In the genomic region with DNA sequence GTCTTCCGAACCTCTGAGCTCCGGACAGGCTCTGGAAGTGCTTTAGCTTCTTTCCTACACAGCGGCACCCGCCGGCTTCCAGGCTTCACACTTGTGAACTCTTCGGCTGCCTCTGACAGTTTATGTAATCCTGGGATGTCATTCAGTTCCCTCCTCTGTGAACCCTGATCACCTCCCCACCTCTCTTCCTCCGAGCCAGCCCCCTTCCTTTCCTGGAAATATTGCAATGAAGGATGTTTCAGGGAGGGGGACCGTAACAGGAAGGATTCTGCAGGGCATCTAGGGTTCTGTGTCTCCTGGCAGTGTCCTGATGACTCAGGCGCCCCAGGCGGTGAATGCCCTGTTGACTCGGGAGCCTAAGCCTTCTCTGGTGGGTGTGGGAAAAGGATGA, we compare ENCODE assay signal across 9 cellular contexts. TPM values are rescaled to one million over a fixed set of nuclear protein-coding genes. Genes with fewer than 3 reads are reported as not detected.
A peak's percentile ranks its signal among the peaks of the same experiment; 100 is the strongest.
DNase-seq lines count a peak whose midpoint lies in the region; ATAC-seq and TF ChIP-seq lines count a peak whose summit lies in the region.
"Had no signal": no experiment of that assay in that cellular context is flagged by ENCODE, and none has a peak within 500 bp of the region (broad histone marks: within the 10 kb centered on the region; RNA-seq: fewer than 3 reads in every experiment).

Gene CD14 (minus strand): TSS at position 95 of the 391 bp plus-strand sequence. CDS start 104 bp downstream, outside the sequence.

- H3K4me3 Mint-ChIP-seq in activated T-helper 1 cell treated with anti-CD3 and anti-CD28 coated beads, Interleukin-12 subunit alpha, Interleukin-12 subunit beta, Interleukin-2, Interleukin-4 antibody, amounts not matched to agents 30 ng/mL and 10 ng/mL and 1 ng/mL, durations not matched to agents 14 hours and 24 hours and 36 hours, result peak within 1 kb of the TSS; percentile 83

- H3K4me3 ChIP-seq in retinal pigment epithelial cell (ENCODE audit: low read length) (peak within 1 kb of the TSS; percentile 52), HAP-1 (no peak within 1 kb of the TSS)

- DNase-seq in G401 (ENCODE audit: low spot score), result peak; percentile 74
- DNase-seq in activated T-helper 1 cell treated with anti-CD3 and anti-CD28 coated beads, Interleukin-12 subunit alpha, Interleukin-12 subunit beta, Interleukin-2, Interleukin-4 antibody, amounts not matched to agents 30 ng/mL and 10 ng/mL and 1 ng/mL, durations not matched to agents 14 hours and 24 hours and 36 hours (ENCODE audit: low spot score), result no peak
- peak; percentile 75 for DNase-seq in Right ventricle myocardium superior
- no peak for DNase-seq in retinal pigment epithelial cell (ENCODE audit: low read depth)
- no peak for DNase-seq in HAP-1 (ENCODE audit: low spot score in 2 of 2)
- DNase-seq in NCI-H1694 (lab: John Stamatoyannopoulos, UW), result no peak

- H3K9me3 Mint-ChIP-seq in activated T-helper 1 cell treated with anti-CD3 and anti-CD28 coated beads, Interleukin-12 subunit alpha, Interleukin-12 subunit beta, Interleukin-2, Interleukin-4 antibody, amounts not matched to agents 30 ng/mL and 10 ng/mL and 1 ng/mL, durations not matched to agents 14 hours and 24 hours and 36 hours, result peaks cover 2% of the 10 kb centered on the region

- H3K27me3 Mint-ChIP-seq in activated T-helper 1 cell treated with anti-CD3 and anti-CD28 coated beads, Interleukin-12 subunit alpha, Interleukin-12 subunit beta, Interleukin-2, Interleukin-4 antibody, amounts not matched to agents 30 ng/mL and 10 ng/mL and 1 ng/mL, durations not matched to agents 14 hours and 24 hours and 36 hours (ENCODE audit: insufficient read depth), result peaks cover 20% of the 10 kb centered on the region

- peaks cover 18% of the 10 kb centered on the region for H3K4me1 Mint-ChIP-seq in activated T-helper 1 cell treated with anti-CD3 and anti-CD28 coated beads, Interleukin-12 subunit alpha, Interleukin-12 subunit beta, Interleukin-2, Interleukin-4 antibody, amounts not matched to agents 30 ng/mL and 10 ng/mL and 1 ng/mL, durations not matched to agents 14 hours and 24 hours and 36 hours (ENCODE audit: low read depth)

- intact Hi-C loops in activated T-helper 1 cell treated with anti-CD3 and anti-CD28 coated beads, Interleukin-12 subunit alpha, Interleukin-12 subunit beta, Interleukin-2, Interleukin-4 antibody, amounts not matched to agents 30 ng/mL and 10 ng/mL and 1 ng/mL, durations not matched to agents 14 hours and 24 hours and 36 hours (cut with micrococcal nuclease), result loop anchor here (10.0 kb wide), 1 partner anchor 518 kb away; the partner anchor contains the start of gene PURA
- intact Hi-C loops in Right ventricle myocardium superior (cut with DNase I), result loop anchor here (5.0 kb wide), 1 partner anchor 61 kb away; no protein-coding TSS in a partner anchor

- H3K36me3 ChIP-seq in HAP-1 (replicated peaks), result no peaks in the 10 kb centered on the region

- H3K9me3 ChIP-seq in HAP-1, result peaks cover 6% of the 10 kb centered on the region

- peaks cover 5% of the 10 kb centered on the region for H3K36me3 Mint-ChIP-seq in activated T-helper 1 cell treated with anti-CD3 and anti-CD28 coated beads, Interleukin-12 subunit alpha, Interleukin-12 subunit beta, Interleukin-2, Interleukin-4 antibody, amounts not matched to agents 30 ng/mL and 10 ng/mL and 1 ng/mL, durations not matched to agents 14 hours and 24 hours and 36 hours (ENCODE audit: low read depth)

- in situ Hi-C loops in G401 (cut with HindIII; ENCODE audit: low sequenced_read_pairs) (no loop called here), HAP-1 (cut with MboI; ENCODE audit: low sequenced_read_pairs) (loop anchor here (5.0 kb wide), 1 partner anchor 71 kb away; the partner anchor contains the start of genes APBB3 and SLC35A4)

- peak within 1 kb of the TSS; percentile 23 for H3K27ac Mint-ChIP-seq in activated T-helper 1 cell treated with anti-CD3 and anti-CD28 coated beads, Interleukin-12 subunit alpha, Interleukin-12 subunit beta, Interleukin-2, Interleukin-4 antibody, amounts not matched to agents 30 ng/mL and 10 ng/mL and 1 ng/mL, durations not matched to agents 14 hours and 24 hours and 36 hours

- TF ChIP-seq CTCF in retinal pigment epithelial cell (conservative IDR thresholded peaks at IDR 0.05; ENCODE audit: low read depth, low read length), result no peak

- H3K4me1 ChIP-seq in HAP-1, result no peaks in the 10 kb centered on the region

- ATAC-seq in HG03354 (IDR thresholded peaks at IDR 0.05; ENCODE audit: poor library complexity, severe bottlenecking, unreplicated experiment) (peak; percentile 24), Right ventricle myocardium superior (ENCODE audit: poor library complexity) (peak; percentile 71), GM18858 (IDR thresholded peaks at IDR 0.05; ENCODE audit: unreplicated experiment) (no peak)

- no peaks in the 10 kb centered on the region for H3K27me3 ChIP-seq in HAP-1 (ENCODE audit: low read depth)

RNA-seq across cellular contexts. Expression of gene CD14, which starts in this region (rescaled TPM):
- total RNA-seq in G401 (2014; rRNA removed; shearing (Covaris generic)), result not detected in 2 replicates
- total RNA-seq in activated T-helper 1 cell treated with anti-CD3 and anti-CD28 coated beads, Interleukin-12 subunit alpha, Interleukin-12 subunit beta, Interleukin-2, Interleukin-4 antibody, amounts not matched to agents 30 ng/mL and 10 ng/mL and 1 ng/mL, durations not matched to agents 14 hours and 24 hours and 36 hours, result 0.29 and 0.62 TPM in 2 replicates
- 37.7 TPM for total RNA-seq in Right ventricle myocardium superior
- total RNA-seq: SK-MEL-5 had no signal

Comparison
In these comparisons a context has a peak if more than half of its experiments do, and no peak if none do; other contexts are left out.
1. RNA of gene CD14 (total RNA-seq): 37.7 TPM in Right ventricle myocardium superior (single experiment); 0.29 to 0.62 TPM in activated T-helper 1 cell treated with anti-CD3 and anti-CD28 coated beads, Interleukin-12 subunit alpha, Interleukin-12 subunit beta, Interleukin-2, Interleukin-4 antibody, amounts not matched to agents 30 ng/mL and 10 ng/mL and 1 ng/mL, durations not matched to agents 14 hours and 24 hours and 36 hours and not detected in G401; every median in the first group is over 10 times any median in the second.
2. Peak in DNase-seq in G401; RNA of the gene not detected or under 1 TPM.